ENCODE assay signal across 1 cellular context in genomic region chr1:228339059-228339704, GRCh38.
TF ChIP-seq lines count a peak whose summit lies in the region.

No MANE protein-coding gene starts in this region.

TF ChIP-seq in HepG2, 621 proteins besides CTCF, POLR2A, EP300 and RAD21:
- TF ChIP-seq MNT (IDR thresholded peaks at IDR 0.05) (peak; percentile 79), CREBL2 (CRISPR knock-in tag; IDR thresholded peaks at IDR 0.05; ENCODE audit: borderline replicate concordance) (no peak)
TF ChIP-seq in HepG2: peak in this region for 1.
